ENCODE assay signal across 15 cellular contexts in the genomic region with DNA sequence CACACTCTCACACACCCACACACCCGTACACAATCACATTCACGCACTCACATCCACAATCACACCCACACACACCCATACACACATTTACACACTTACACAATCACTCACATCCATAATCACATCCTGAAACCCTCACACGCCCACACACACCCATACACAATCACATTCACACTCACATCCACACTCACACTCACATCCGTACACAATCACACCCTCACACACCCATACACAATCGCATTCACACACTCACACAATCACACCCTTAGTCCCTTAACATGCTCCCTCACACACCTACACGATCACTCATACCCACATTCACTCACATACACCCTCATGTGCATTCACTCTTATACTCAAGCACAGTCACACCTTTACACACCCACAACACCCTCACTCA.
"Had no signal": no experiment of that assay in that cellular context is flagged by ENCODE, and none has a peak within 500 bp of the region (broad histone marks: within the 10 kb centered on the region; RNA-seq: fewer than 3 reads in every experiment).

No MANE protein-coding gene starts in this region.

- H3K36me3 ChIP-seq: suprapubic skin, thyroid gland had no signal

- H3K4me3 ChIP-seq: hepatocyte, mucosa of descending colon, smooth muscle cell, suprapubic skin, thyroid gland had no signal

- H3K27ac ChIP-seq: hepatocyte, suprapubic skin had no signal

- H3K4me2 ChIP-seq: hepatocyte, smooth muscle cell had no signal

- ATAC-seq: effector memory CD8-positive, alpha-beta T cell; left colon; naive thymus-derived CD8-positive, alpha-beta T cell; right cardiac atrium had no signal

- FAIRE-seq: colon had no signal

- DNase-seq: cerebellar nuclear complex; effector memory CD8-positive, alpha-beta T cell; foreskin melanocyte; head of caudate nucleus; left colon; mucosa of descending colon; naive thymus-derived CD8-positive, alpha-beta T cell; right cardiac atrium; stimulated activated CD4-positive, alpha-beta T cell treated with anti-CD3 and anti-CD28 coated beads, Interleukin-2, amount 100 ng/mL, for 48 hours; stimulated activated naive CD4-positive, alpha-beta T cell treated with Interleukin-2 at 50 U/mL for 16 hours; thyroid gland had no signal

- H3K9me3 ChIP-seq: mucosa of descending colon, suprapubic skin, thyroid gland had no signal

- H2AFZ ChIP-seq: hepatocyte had no signal

- H3K27me3 ChIP-seq: hepatocyte, suprapubic skin, thyroid gland had no signal
